ENCODE assay signal across 37 cellular contexts in genomic region chr7:16550671-16551070, GRCh38. TPM values are rescaled to one million over a fixed set of nuclear protein-coding genes. Genes with fewer than 3 reads are reported as not detected.
"Had no signal": no experiment of that assay in that cellular context is flagged by ENCODE, and none has a peak within 500 bp of the region (broad histone marks: within the 10 kb centered on the region; RNA-seq: fewer than 3 reads in every experiment).

No MANE protein-coding gene starts in this region.

- H3K27me3 ChIP-seq: MG63 had no signal

- H3K4me3 ChIP-seq: MG63 had no signal

- H3K9me3 ChIP-seq: MG63 had no signal

- DNase-seq: Kasumi-1, MG63, MM.1S, MV-4-11, NCI-H1048, NCI-H1092, NCI-H1092 treated with DMSO at 0.1 percent for 48 hours, NCI-H1105, NCI-H1105 treated with DMSO at 0.1 percent for 48 hours, NCI-H1417, NCI-H1417 treated with DMSO at 0.1 percent for 48 hours, NCI-H1436, NCI-H1436 treated with DMSO at 0.1 percent for 48 hours, NCI-H146, NCI-H1694, NCI-H1694 treated with DMSO at 0.1 percent for 48 hours, NCI-H187, NCI-H187 treated with DMSO at 0.1 percent for 48 hours, NCI-H1930, NCI-H2029, NCI-H2029 treated with DMSO at 0.1 percent for 48 hours, NCI-H2081 treated with DMSO at 0.1 percent for 48 hours, NCI-H2107, NCI-H2171, NCI-H2171 treated with DMSO at 0.1 percent for 48 hours, NCI-H2227 treated with DMSO at 0.1 percent for 48 hours, NCI-H226, NCI-H345, NCI-H446, NCI-H446 treated with DMSO at 0.1 percent for 48 hours, NCI-H510A, NCI-H510A treated with DMSO at 0.1 percent for 48 hours, NCI-H524 had no signal

- H3K36me3 ChIP-seq: MG63 had no signal

RNA-seq across cellular contexts. Expression of gene LRRC72, which starts 24.0 kb away (rescaled TPM):
- total RNA-seq: LHCN-M2, M059J, MCF 10A, NCI-H460 had no signal
